21 cellular contexts compared by ENCODE assay signal in the genomic region with DNA sequence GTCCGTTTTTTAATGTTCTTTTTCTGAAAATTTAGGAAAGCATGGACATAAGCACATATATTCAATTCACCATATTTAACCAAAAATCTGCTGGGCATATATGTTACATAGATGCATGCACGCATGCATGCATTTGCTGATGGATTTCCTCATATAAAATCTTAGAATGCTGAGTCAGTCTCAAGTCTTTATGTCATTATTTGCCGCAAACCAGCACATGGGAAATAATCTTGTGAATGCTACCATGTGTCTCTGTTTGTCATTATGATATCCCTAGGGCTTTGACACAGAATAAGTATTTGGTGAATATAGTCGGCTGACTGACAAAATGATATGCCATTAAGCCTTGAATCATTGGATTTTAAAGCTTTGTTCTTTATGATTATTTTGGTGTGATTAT.
A peak's percentile ranks its signal among the peaks of the same experiment; 100 is the strongest.
DNase-seq lines count a peak whose midpoint lies in the region; FAIRE-seq and TF ChIP-seq lines count a peak whose summit lies in the region.
"Had no signal": no experiment of that assay in that cellular context is flagged by ENCODE, and none has a peak within 500 bp of the region (broad histone marks: within the 10 kb centered on the region; RNA-seq: fewer than 3 reads in every experiment).

No MANE protein-coding gene starts in this region.

- H3K36me3 ChIP-seq in MG63 = no peaks in the 10 kb centered on the region
- H3K36me3 ChIP-seq: BLaER1 treated with 17β-estradiol and CSF1 and Interleukin-3, amounts not matched to agents 10 nM and 100 nM; SJSA1 had no signal

- H3K4me3 Mint-ChIP-seq in glutamatergic neuron (ENCODE audit: unreplicated experiment) = no peak overlapping the region
- H3K4me3 Mint-ChIP-seq: CD4-positive, alpha-beta memory T cell had no signal

- peak overlapping the region; percentile 31 for H3K27ac Mint-ChIP-seq in glutamatergic neuron (ENCODE audit: unreplicated experiment)
- H3K27ac Mint-ChIP-seq: CD4-positive, alpha-beta memory T cell had no signal

- TF ChIP-seq CTCF in D721Med (IDR thresholded peaks at IDR 0.05; ENCODE audit: insufficient read depth, missing control alignments) (no peak), glutamatergic neuron (IDR thresholded peaks at IDR 0.05; ENCODE audit: partially characterized antibody, unreplicated experiment) (no peak)

- no peaks in the 10 kb centered on the region for H3K36me3 Mint-ChIP-seq in glutamatergic neuron (ENCODE audit: unreplicated experiment)
- H3K36me3 Mint-ChIP-seq: CD4-positive, alpha-beta memory T cell had no signal

- no peaks in the 10 kb centered on the region for H3K27me3 Mint-ChIP-seq in glutamatergic neuron (ENCODE audit: unreplicated experiment)
- H3K27me3 Mint-ChIP-seq: CD4-positive, alpha-beta memory T cell had no signal

- no peak overlapping the region for H3K4me3 ChIP-seq in MG63
- H3K4me3 ChIP-seq: BLaER1 treated with 17β-estradiol and CSF1 and Interleukin-3, amounts not matched to agents 10 nM and 100 nM; SJSA1 had no signal

- no peaks in the 10 kb centered on the region for H3K9me3 Mint-ChIP-seq in glutamatergic neuron (ENCODE audit: unreplicated experiment)

- peaks cover 15% of the 10 kb centered on the region for H3K4me1 Mint-ChIP-seq in glutamatergic neuron (ENCODE audit: low read depth, unreplicated experiment)
- H3K4me1 Mint-ChIP-seq: CD4-positive, alpha-beta memory T cell had no signal

- peak; percentile 2 for DNase-seq in AG08395 (ENCODE audit: low spot score)
- no peak for DNase-seq in D721Med (ENCODE audit: insufficient read length, low spot score)
- DNase-seq in NCI-H524 treated with DMSO at 0.1 percent for 48 hours (lab: John Stamatoyannopoulos, UW) = peak; percentile 2
- DNase-seq in glutamatergic neuron = no peak
- no peak for DNase-seq in T1000 (lab: John Stamatoyannopoulos, UW)
- DNase-seq in MG63 = no peak
- DNase-seq in stimulated activated naive CD4-positive, alpha-beta T cell (lab: John Stamatoyannopoulos, UW) = no peak
- DNase-seq: ACHN; Caco-2; CD4-positive, alpha-beta memory T cell; GDM1; NCI-H1048; NCI-H1417 treated with DMSO at 0.1 percent for 48 hours; NCI-H187 treated with DMSO at 0.1 percent for 48 hours; NCI-H446 treated with DMSO at 0.1 percent for 48 hours; NCI-H748 treated with DMSO at 0.1 percent for 48 hours; OCI-M1 had no signal

- FAIRE-seq in D721Med (lab: Jason Lieb, UNC) = peak; percentile 97
- FAIRE-seq: GM18507, H1 had no signal

- no peaks in the 10 kb centered on the region for H3K27me3 ChIP-seq in MG63
- H3K27me3 ChIP-seq: BLaER1 treated with 17β-estradiol and CSF1 and Interleukin-3, amounts not matched to agents 10 nM and 100 nM; SJSA1 had no signal

- no peaks in the 10 kb centered on the region for H3K9me3 ChIP-seq in MG63
- H3K9me3 ChIP-seq: BLaER1 treated with 17β-estradiol and CSF1 and Interleukin-3, amounts not matched to agents 10 nM and 100 nM; Caco-2; SJSA1 had no signal

Comparison
In these comparisons a context has a peak if more than half of its experiments do, and no peak if none do; other contexts are left out.
1. DNase-seq: peak in AG08395 (single experiment) and NCI-H524 treated with DMSO at 0.1 percent for 48 hours (single experiment); none in D721Med (single experiment), glutamatergic neuron (single experiment), T1000 (single experiment), MG63 (single experiment) and stimulated activated naive CD4-positive, alpha-beta T cell (0 of 6).